10 cellular contexts compared by ENCODE assay signal in genomic region chr5:76720988-76721569, GRCh38. TPM values are rescaled to one million over a fixed set of nuclear protein-coding genes. Genes with fewer than 3 reads are reported as not detected.
DNase-seq lines count a peak whose midpoint lies in the region; ATAC-seq and TF ChIP-seq lines count a peak whose summit lies in the region.
"Had no signal": no experiment of that assay in that cellular context is flagged by ENCODE, and none has a peak within 500 bp of the region (broad histone marks: within the 10 kb centered on the region; RNA-seq: fewer than 3 reads in every experiment).

No MANE protein-coding gene starts in this region.

- H3K36me3 Mint-ChIP-seq in mesothelial cell of epicardium (peaks cover 6% of the 10 kb centered on the region), T-cell (peaks cover 5% of the 10 kb centered on the region)

- POLR2A ChIA-PET in T-cell (lab: Charles Lee): no interaction called here

- no peaks in the 10 kb centered on the region for H3K9me3 Mint-ChIP-seq in mesothelial cell of epicardium
- H3K9me3 Mint-ChIP-seq in T-cell: no peaks in the 10 kb centered on the region

- no peak for DNase-seq in mesothelial cell of epicardium (ENCODE audit: low spot score in 2 of 2, unreplicated experiment in 2 of 2)
- DNase-seq in left lobe of liver (ENCODE audit: low spot score): no peak
- no peak for DNase-seq in NCI-H1105 treated with DMSO at 0.1 percent for 48 hours (lab: John Stamatoyannopoulos, UW)
- DNase-seq in T-cell: no peak
- no peak for DNase-seq in central memory CD4-positive, alpha-beta T cell
- DNase-seq: heart left ventricle, occipital lobe had no signal

- CTCF ChIA-PET in T-cell (lab: Charles Lee): interaction anchor here in 1 of 2 donors (0.9 kb wide), 1 partner anchor 53 kb away, joined by 5 read pairs; no protein-coding TSS in a partner anchor

- H3K27ac Mint-ChIP-seq in mesothelial cell of epicardium: peak overlapping the region; percentile 3
- H3K27ac Mint-ChIP-seq in T-cell: no peak overlapping the region

- H3K4me1 Mint-ChIP-seq in mesothelial cell of epicardium (peaks cover 21% of the 10 kb centered on the region), T-cell (peaks cover 11 to 34% (median 31%) of the 10 kb centered on the region in 3 donors)

- ATAC-seq in GM18861 (IDR thresholded peaks at IDR 0.05; ENCODE audit: unreplicated experiment): peak; percentile 91
- ATAC-seq in GM21723 (IDR thresholded peaks at IDR 0.05; ENCODE audit: unreplicated experiment): peak; percentile 92
- peak; percentile 97 for ATAC-seq in HG03565 (IDR thresholded peaks at IDR 0.05; ENCODE audit: unreplicated experiment)
- no peak for ATAC-seq in left lobe of liver
- no peak for ATAC-seq in T-cell (replicated peaks in 1 of 4)
- ATAC-seq: heart left ventricle had no signal

- H3K27me3 Mint-ChIP-seq in mesothelial cell of epicardium (ENCODE audit: low read depth) (no peaks in the 10 kb centered on the region), T-cell (peaks cover 15 to 16% of the 10 kb centered on the region in 2 donors)

- no peak for TF ChIP-seq CTCF in mesothelial cell of epicardium (IDR thresholded peaks at IDR 0.05; ENCODE audit: unreplicated experiment)

- H3K4me3 Mint-ChIP-seq in mesothelial cell of epicardium (no peak overlapping the region), T-cell (no peak overlapping the region)

RNA-seq across cellular contexts. Expression of gene F2R, which starts 5.2 kb away (rescaled TPM):
- total RNA-seq in mesothelial cell of epicardium: 34.4 to 35.8 TPM (median 34.4 TPM) in 3 replicates
- 5.4 TPM for total RNA-seq in left lobe of liver
- total RNA-seq in T-cell: 10 to 100 TPM in 2 of 5 donors, 1 to 10 TPM in 3; 4.3 to 16.3 (median 9.6) TPM

Comparison
In these comparisons a context has a peak if more than half of its experiments do, and no peak if none do; other contexts are left out.
1. ATAC-seq: peak in GM18861 (single experiment), GM21723 (single experiment) and HG03565 (single experiment); none in left lobe of liver (single experiment) and T-cell (0 of 4).